1 cellular context compared by ENCODE assay signal in the genomic region with DNA sequence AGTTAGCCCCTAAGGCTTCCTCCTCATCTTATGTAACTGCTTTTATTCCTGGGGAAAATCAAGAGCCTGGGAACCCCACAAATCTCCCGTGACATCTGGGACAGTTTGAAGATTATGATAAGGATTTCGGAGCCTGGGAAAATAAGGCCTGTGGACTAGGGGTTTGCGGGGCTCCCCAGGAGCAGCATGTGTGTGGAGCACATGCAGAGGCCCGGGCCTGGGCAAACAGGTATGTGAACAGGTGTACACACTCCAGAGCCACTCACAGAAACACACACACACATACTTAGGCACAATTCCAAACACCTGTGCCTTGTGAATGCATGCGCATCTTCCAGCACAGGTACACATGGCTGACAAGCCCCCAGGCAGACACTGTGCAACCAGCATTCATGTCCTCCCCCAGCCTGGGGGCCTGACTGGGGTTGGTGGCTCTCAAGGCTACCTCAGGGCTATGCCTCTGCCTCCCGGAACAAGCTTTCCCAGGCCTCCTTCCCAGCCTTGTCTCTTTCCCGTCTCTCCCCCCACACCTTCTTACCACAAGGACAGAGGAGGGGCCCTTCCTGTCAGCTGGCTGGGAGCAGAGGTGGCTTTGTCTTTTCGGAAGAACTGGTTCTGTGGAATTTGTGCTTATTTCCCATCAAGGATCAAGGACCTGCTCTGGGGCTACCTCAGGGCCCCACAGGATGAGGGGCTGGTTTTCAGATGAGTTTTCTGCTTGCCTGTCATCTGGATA.
TF ChIP-seq lines count a peak whose summit lies in the region.

No MANE protein-coding gene starts in this region.

TF ChIP-seq in GM23338, 12 proteins besides CTCF, POLR2A, EP300 and RAD21 (continued from another document):
- TF ChIP-seq, protein P1, sequence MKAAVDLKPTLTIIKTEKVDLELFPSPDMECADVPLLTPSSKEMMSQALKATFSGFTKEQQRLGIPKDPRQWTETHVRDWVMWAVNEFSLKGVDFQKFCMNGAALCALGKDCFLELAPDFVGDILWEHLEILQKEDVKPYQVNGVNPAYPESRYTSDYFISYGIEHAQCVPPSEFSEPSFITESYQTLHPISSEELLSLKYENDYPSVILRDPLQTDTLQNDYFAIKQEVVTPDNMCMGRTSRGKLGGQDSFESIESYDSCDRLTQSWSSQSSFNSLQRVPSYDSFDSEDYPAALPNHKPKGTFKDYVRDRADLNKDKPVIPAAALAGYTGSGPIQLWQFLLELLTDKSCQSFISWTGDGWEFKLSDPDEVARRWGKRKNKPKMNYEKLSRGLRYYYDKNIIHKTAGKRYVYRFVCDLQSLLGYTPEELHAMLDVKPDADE (IDR thresholded peaks at IDR 0.05) = no peak
